In the genomic region with DNA sequence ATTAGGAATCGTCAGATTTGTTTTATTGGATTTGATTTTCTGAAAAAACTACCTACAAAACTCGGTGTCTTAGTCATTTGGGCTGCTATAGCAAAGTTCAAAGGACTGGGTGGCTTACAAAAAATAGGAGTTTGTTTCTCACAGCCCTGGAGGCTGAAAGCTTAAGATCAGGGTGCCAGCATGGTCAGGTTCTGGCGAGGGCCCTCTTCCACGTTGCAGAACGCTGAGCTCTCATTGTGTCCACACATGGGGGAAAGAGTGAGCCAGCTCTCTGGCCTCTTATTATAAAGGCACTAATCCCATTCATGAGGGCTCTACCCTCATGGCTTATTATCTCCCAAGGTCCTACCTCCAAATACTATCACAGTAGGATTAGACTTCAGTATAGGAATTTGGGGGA, we compare ENCODE assay signal across 14 cellular contexts.
"Had no signal": no experiment of that assay in that cellular context is flagged by ENCODE, and none has a peak within 500 bp of the region (broad histone marks: within the 10 kb centered on the region; RNA-seq: fewer than 3 reads in every experiment).

No MANE protein-coding gene starts in this region.

- H3K4me3 Mint-ChIP-seq: activated naive CD4-positive, alpha-beta T cell treated with anti-CD3 and anti-CD28 coated beads for 36 hours; activated naive CD8-positive, alpha-beta T cell treated with anti-CD3 and anti-CD28 coated beads, Interleukin-2, amount 50 U/mL, for 24 hours; activated T-helper 17 cell treated with anti-CD3 and anti-CD28 coated beads, Interleukin-2, amount 50 U/mL, for 72 hours; naive thymus-derived CD8-positive, alpha-beta T cell had no signal

- H3K9me3 ChIP-seq: mucosa of descending colon, tibial artery, vagina had no signal

- H3K4me1 Mint-ChIP-seq: activated naive CD8-positive, alpha-beta T cell treated with anti-CD3 and anti-CD28 coated beads, Interleukin-2, amount 50 U/mL, for 24 hours had no signal

- ATAC-seq: activated naive CD8-positive, alpha-beta T cell treated with anti-CD3 and anti-CD28 coated beads, Interleukin-2, amount 50 U/mL, for 24 hours; activated T-helper 17 cell treated with anti-CD3 and anti-CD28 coated beads, Interleukin-2, amount 50 U/mL, for 72 hours; esophagus mucosa; mucosa of descending colon; naive thymus-derived CD8-positive, alpha-beta T cell had no signal

- H3K27ac ChIP-seq: tibial artery, vagina had no signal

- H3K36me3 ChIP-seq: tibial artery, vagina had no signal

- H2AFZ ChIP-seq: hepatocyte had no signal

- H3K4me3 ChIP-seq: hepatocyte, mucosa of descending colon, tibial artery, vagina had no signal

- H3K27me3 Mint-ChIP-seq: activated naive CD8-positive, alpha-beta T cell treated with anti-CD3 and anti-CD28 coated beads, Interleukin-2, amount 50 U/mL, for 24 hours had no signal

- H3K9me3 Mint-ChIP-seq: activated naive CD4-positive, alpha-beta T cell treated with anti-CD3 and anti-CD28 coated beads for 36 hours; activated naive CD8-positive, alpha-beta T cell treated with anti-CD3 and anti-CD28 coated beads, Interleukin-2, amount 50 U/mL, for 24 hours; activated T-helper 17 cell treated with anti-CD3 and anti-CD28 coated beads, Interleukin-2, amount 50 U/mL, for 72 hours; naive thymus-derived CD8-positive, alpha-beta T cell had no signal

- H3K79me2 ChIP-seq: hepatocyte had no signal

- H3K36me3 Mint-ChIP-seq: naive thymus-derived CD8-positive, alpha-beta T cell had no signal

- H3K27ac Mint-ChIP-seq: activated naive CD4-positive, alpha-beta T cell treated with anti-CD3 and anti-CD28 coated beads for 36 hours; activated naive CD8-positive, alpha-beta T cell treated with anti-CD3 and anti-CD28 coated beads, Interleukin-2, amount 50 U/mL, for 24 hours; activated T-helper 17 cell treated with anti-CD3 and anti-CD28 coated beads, Interleukin-2, amount 50 U/mL, for 72 hours; naive thymus-derived CD8-positive, alpha-beta T cell had no signal

- H3K4me1 ChIP-seq: tibial artery had no signal

- H3K4me2 ChIP-seq: hepatocyte had no signal

- DNase-seq: activated CD4-positive, CD25-positive, alpha-beta regulatory T cell treated with anti-CD3 and anti-CD28 coated beads, Interleukin-2, amount 50 U/mL, for 72 hours; activated naive CD4-positive, alpha-beta T cell treated with anti-CD3 and anti-CD28 coated beads for 36 hours; activated naive CD8-positive, alpha-beta T cell treated with anti-CD3 and anti-CD28 coated beads, Interleukin-2, amount 50 U/mL, for 24 hours; activated T-cell treated with anti-CD3 and anti-CD28 coated beads for 4 hours; mucosa of descending colon; naive thymus-derived CD8-positive, alpha-beta T cell; stimulated activated CD4-positive, alpha-beta T cell treated with anti-CD3 and anti-CD28 coated beads, Interleukin-15, amount 100 ng/mL, for 24 hours; stimulated activated CD4-positive, alpha-beta T cell treated with anti-CD3 and anti-CD28 coated beads, Interleukin-4, amount 100 ng/mL, for 24 hours; stimulated activated naive CD4-positive, alpha-beta T cell; tibial artery had no signal

- H3K27me3 ChIP-seq: hepatocyte, tibial artery, vagina had no signal
